In the genomic region with DNA sequence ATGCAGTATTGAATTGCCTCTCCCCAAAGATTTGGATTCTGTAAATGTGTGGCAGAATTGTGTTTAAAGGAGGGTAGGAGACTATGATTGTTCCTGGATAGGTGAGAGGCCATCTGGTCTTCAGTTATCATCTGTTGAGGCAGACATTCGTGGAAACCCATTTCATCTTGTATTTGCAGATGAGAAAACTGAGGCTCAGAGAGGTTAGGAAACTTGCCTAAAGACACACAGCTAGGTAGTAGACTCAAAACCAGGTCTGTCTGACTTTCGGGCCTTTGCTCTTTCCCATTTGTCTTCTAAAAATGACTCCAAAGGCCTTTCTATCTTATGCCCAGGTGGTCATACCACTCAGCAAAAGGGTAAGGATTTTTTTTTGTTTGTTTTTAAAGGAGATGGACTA, we compare ENCODE assay signal across 29 cellular contexts.
"Had no signal": no experiment of that assay in that cellular context is flagged by ENCODE, and none has a peak within 500 bp of the region (broad histone marks: within the 10 kb centered on the region; RNA-seq: fewer than 3 reads in every experiment).

No MANE protein-coding gene starts in this region.

- H3K27me3 ChIP-seq: esophagus muscularis mucosa, foreskin keratinocyte, heart left ventricle, neural progenitor cell, spleen, upper lobe of left lung, vagina had no signal

- H3K4me1 ChIP-seq: foreskin keratinocyte, heart left ventricle, parathyroid adenoma, psoas muscle, spleen, upper lobe of left lung, vagina had no signal

- H3K36me3 ChIP-seq: esophagus muscularis mucosa, heart left ventricle, neural progenitor cell, spleen, upper lobe of left lung, vagina had no signal

- H3K27ac ChIP-seq: foreskin keratinocyte, heart left ventricle, neural progenitor cell, parathyroid adenoma, psoas muscle, spleen, upper lobe of left lung, vagina had no signal

- DNase-seq: activated CD4-positive, alpha-beta memory T cell treated with anti-CD3 and anti-CD28 coated beads, Interleukin-2, amount 10 ng/mL, durations not matched to agents 7 days and 5 days; activated CD4-positive, alpha-beta T cell treated with anti-CD3 and anti-CD28 coated beads for 1 hour; activated CD4-positive, alpha-beta T cell treated with anti-CD3 and anti-CD28 coated beads, Interleukin-2, amount 10 ng/mL, durations not matched to agents 7 days and 5 days; activated CD8-positive, alpha-beta memory T cell treated with anti-CD3 and anti-CD28 coated beads, Interleukin-2, amount 50 U/mL, for 48 hours; activated gamma-delta T cell treated with Interleukin-2 at 50 U/mL for 16 hours; activated naive CD4-positive, alpha-beta T cell treated with anti-CD3 and anti-CD28 coated beads, Interleukin-2, amount 50 U/mL, for 16 hours; activated T-cell treated with anti-CD3 and anti-CD28 coated beads, Interleukin-2, amount 50 U/mL, for 24 hours; amygdala; dermis blood vessel endothelial cell; effector CD4-positive, alpha-beta T cell; foreskin keratinocyte; heart left ventricle; hypothalamus; immature natural killer cell; kidney; left colon; natural killer cell; occipital lobe; psoas muscle; spleen; stimulated activated naive CD4-positive, alpha-beta T cell treated with Interleukin-2 at 50 U/mL for 16 hours; T-helper 2 cell; upper lobe of left lung had no signal

- H2AFZ ChIP-seq: neural progenitor cell, parathyroid adenoma had no signal

- H3K9me3 ChIP-seq: esophagus muscularis mucosa, heart left ventricle, psoas muscle, upper lobe of left lung, vagina had no signal

- FAIRE-seq: bronchial epithelial cell, colon, kidney had no signal

- H3K4me3 ChIP-seq: esophagus muscularis mucosa, heart left ventricle, neural progenitor cell, psoas muscle, spleen, upper lobe of left lung, vagina had no signal

- H3K79me2 ChIP-seq: parathyroid adenoma had no signal

- H3K9ac ChIP-seq: neural progenitor cell, parathyroid adenoma had no signal
